9 cellular contexts compared by ENCODE assay signal in the genomic region with DNA sequence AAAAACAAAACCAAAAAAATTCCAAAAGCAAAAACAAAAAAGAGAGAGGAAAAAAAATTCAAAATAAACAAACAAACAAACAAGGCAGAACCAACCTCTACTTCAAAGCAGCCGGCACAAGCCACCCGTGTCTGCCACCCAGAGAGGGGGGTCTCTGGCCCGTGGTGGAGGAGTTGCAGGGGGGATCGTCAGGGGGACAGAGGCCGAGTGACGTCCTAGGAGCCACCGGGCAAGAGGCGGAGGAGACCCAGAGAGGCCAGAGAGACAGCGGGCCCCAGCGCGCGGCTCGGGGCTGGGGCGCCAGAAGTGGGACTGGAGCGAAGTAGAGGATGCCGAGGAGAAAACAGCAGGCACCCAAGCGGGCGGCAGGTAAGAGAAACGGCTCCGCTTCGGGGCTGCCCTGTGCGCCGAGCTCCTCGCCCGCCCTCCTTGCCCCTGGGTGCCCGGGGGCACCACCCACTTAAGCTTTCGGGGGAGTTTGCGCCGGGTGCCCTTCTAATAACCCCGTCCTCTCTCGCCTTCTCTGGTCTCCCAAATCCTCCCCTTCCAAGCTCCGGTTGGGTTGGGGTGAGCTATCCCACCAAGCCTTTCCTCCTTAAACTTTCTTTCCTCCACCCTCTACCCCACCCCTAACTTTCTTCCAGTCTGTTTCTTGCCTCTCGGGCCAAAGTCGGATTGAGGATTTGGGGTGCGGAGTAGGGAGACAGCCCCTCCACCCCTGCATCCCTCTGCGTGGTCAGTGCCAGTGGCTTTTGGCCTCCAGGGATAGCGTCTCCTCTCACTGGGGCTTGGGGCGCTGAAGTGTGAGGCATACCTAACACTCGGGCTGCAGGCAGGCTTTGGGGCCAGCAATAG. TPM values are rescaled to one million over a fixed set of nuclear protein-coding genes. Genes with fewer than 3 reads are reported as not detected.
DNase-seq lines count a peak whose midpoint lies in the region; ATAC-seq and TF ChIP-seq lines count a peak whose summit lies in the region.
"Had no signal": no experiment of that assay in that cellular context is flagged by ENCODE, and none has a peak within 500 bp of the region (broad histone marks: within the 10 kb centered on the region; RNA-seq: fewer than 3 reads in every experiment).

No MANE protein-coding gene starts in this region.

- H3K9me3 ChIP-seq in iPS-18c (ENCODE audit: control insufficient read depth, insufficient read depth, low read length): no peaks in the 10 kb centered on the region

- no peak overlapping the region for H3K27ac Mint-ChIP-seq in natural killer cell
- peak overlapping the region in 1 of 2 donors; percentile 32 for H3K27ac Mint-ChIP-seq in natural killer cell treated with Interleukin-12 subunit alpha and Interleukin-12 subunit beta and Interleukin-15 and Interleukin-18, amount 100 ng/mL, for 72 hours
- peak overlapping the region; percentile 70 for H3K27ac Mint-ChIP-seq in activated naive CD8-positive, alpha-beta T cell

- no peaks in the 10 kb centered on the region for H3K9me3 Mint-ChIP-seq in natural killer cell
- H3K9me3 Mint-ChIP-seq in natural killer cell treated with Interleukin-12 subunit alpha and Interleukin-12 subunit beta and Interleukin-15 and Interleukin-18, amount 100 ng/mL, for 72 hours: no peaks in the 10 kb centered on the region
- no peaks in the 10 kb centered on the region for H3K9me3 Mint-ChIP-seq in activated naive CD8-positive, alpha-beta T cell (ENCODE audit: low read depth)

- peaks cover 60 to 83% of the 10 kb centered on the region in 2 donors for H3K27me3 Mint-ChIP-seq in natural killer cell (ENCODE audit: low read depth in 2 of 2)
- peaks cover 44 to 87% of the 10 kb centered on the region in 2 donors for H3K27me3 Mint-ChIP-seq in natural killer cell treated with Interleukin-12 subunit alpha and Interleukin-12 subunit beta and Interleukin-15 and Interleukin-18, amount 100 ng/mL, for 72 hours
- H3K27me3 Mint-ChIP-seq in activated naive CD8-positive, alpha-beta T cell: peaks cover 5% of the 10 kb centered on the region

- no peaks in the 10 kb centered on the region for H3K36me3 Mint-ChIP-seq in natural killer cell
- peaks cover 6% of the 10 kb centered on the region for H3K36me3 Mint-ChIP-seq in natural killer cell treated with Interleukin-12 subunit alpha and Interleukin-12 subunit beta and Interleukin-15 and Interleukin-18, amount 100 ng/mL, for 72 hours
- no peaks in the 10 kb centered on the region for H3K36me3 Mint-ChIP-seq in activated naive CD8-positive, alpha-beta T cell

- H3K4me3 Mint-ChIP-seq in natural killer cell: peak overlapping the region; percentile 60
- H3K4me3 Mint-ChIP-seq in natural killer cell treated with Interleukin-12 subunit alpha and Interleukin-12 subunit beta and Interleukin-15 and Interleukin-18, amount 100 ng/mL, for 72 hours: no peak overlapping the region
- peak overlapping the region; percentile 92 for H3K4me3 Mint-ChIP-seq in activated naive CD8-positive, alpha-beta T cell

- no peak for ATAC-seq in natural killer cell
- ATAC-seq in natural killer cell treated with Interleukin-12 subunit alpha and Interleukin-12 subunit beta and Interleukin-15 and Interleukin-18, amount 100 ng/mL, for 72 hours: no peak
- ATAC-seq in GM19328 (IDR thresholded peaks at IDR 0.05; ENCODE audit: unreplicated experiment): no peak
- ATAC-seq in GM18502 (IDR thresholded peaks at IDR 0.05; ENCODE audit: poor library complexity, unreplicated experiment): no peak

- DNase-seq in natural killer cell (no peak), T-helper 9 cell (no peak)
- DNase-seq in natural killer cell treated with Interleukin-12 subunit alpha and Interleukin-12 subunit beta and Interleukin-15 and Interleukin-18, amount 100 ng/mL, for 72 hours (ENCODE audit: low spot score): no peak
- DNase-seq in stimulated activated CD4-positive, alpha-beta T cell treated with anti-CD3 and anti-CD28 coated beads, Interleukin-15, amount 100 ng/mL, for 24 hours: peak; percentile 49
- DNase-seq: DND-41 had no signal

- H3K4me3 ChIP-seq in iPS-18c (ENCODE audit: insufficient read depth, low read depth, low read length): peak overlapping the region; percentile 77

- no peak for TF ChIP-seq CTCF in natural killer cell (IDR thresholded peaks at IDR 0.05)

- intact Hi-C loops in natural killer cell (cut with micrococcal nuclease): no loop called here

- no peaks in the 10 kb centered on the region for H3K4me1 Mint-ChIP-seq in natural killer cell
- no peaks in the 10 kb centered on the region for H3K4me1 Mint-ChIP-seq in natural killer cell treated with Interleukin-12 subunit alpha and Interleukin-12 subunit beta and Interleukin-15 and Interleukin-18, amount 100 ng/mL, for 72 hours (ENCODE audit: low read depth in 2 of 2)
- H3K4me1 Mint-ChIP-seq in activated naive CD8-positive, alpha-beta T cell (ENCODE audit: low read depth): peaks cover 41% of the 10 kb centered on the region

RNA-seq across cellular contexts. Expression of gene TSHZ2, which starts 1.0 kb away (rescaled TPM):
- total RNA-seq in natural killer cell: 1 to 10 TPM in 2 of 3 donors, not detected in 1; 1.8 to 1.9 TPM
- total RNA-seq in natural killer cell treated with Interleukin-12 subunit alpha and Interleukin-12 subunit beta and Interleukin-15 and Interleukin-18, amount 100 ng/mL, for 72 hours: 1 to 10 TPM in 1 of 2 donors, under 1 TPM in 1; 0.05 to 1.1 TPM
